35 cellular contexts compared by ENCODE assay signal in genomic region chr2:47918043-47918442, GRCh38.
"Had no signal": no experiment of that assay in that cellular context is flagged by ENCODE, and none has a peak within 500 bp of the region (broad histone marks: within the 10 kb centered on the region; RNA-seq: fewer than 3 reads in every experiment).

No MANE protein-coding gene starts in this region.

- H3K4me1 Mint-ChIP-seq: activated B cell treated with CpG ODN at 0.5 μM for 24 hours; activated CD4-positive, alpha-beta memory T cell treated with anti-CD3 and anti-CD28 coated beads, Interleukin-2, amount 10 ng/mL, durations not matched to agents 7 days and 5 days; activated CD4-positive, alpha-beta T cell treated with anti-CD3 and anti-CD28 coated beads, Interleukin-2, amount 10 ng/mL, durations not matched to agents 24 days and 14 days; activated CD8-positive, alpha-beta memory T cell treated with anti-CD3 and anti-CD28 coated beads, Interleukin-2, amount 10 ng/mL, durations not matched to agents 7 days and 5 days; central memory CD8-positive, alpha-beta T cell had no signal

- H3K27ac ChIP-seq: ascending aorta, cardiac muscle cell, VCaP had no signal

- ATAC-seq: activated CD8-positive, alpha-beta memory T cell treated with anti-CD3 and anti-CD28 coated beads, Interleukin-2, amount 10 ng/mL, durations not matched to agents 7 days and 5 days; activated CD8-positive, alpha-beta T cell treated with anti-CD3 and anti-CD28 coated beads, Interleukin-2, amount 10 ng/mL, durations not matched to agents 7 days and 5 days; activated naive CD8-positive, alpha-beta T cell treated with anti-CD3 and anti-CD28 coated beads, Interleukin-2, amount 50 U/mL, for 24 hours had no signal

- FAIRE-seq: bronchial epithelial cell, TTC549 had no signal

- H3K4me3 ChIP-seq: ascending aorta, cardiac muscle cell had no signal

- H3K9me3 ChIP-seq: ascending aorta had no signal

- H3K27me3 Mint-ChIP-seq: activated B cell treated with CpG ODN at 0.5 μM for 24 hours; activated CD4-positive, alpha-beta memory T cell treated with anti-CD3 and anti-CD28 coated beads, Interleukin-2, amount 10 ng/mL, durations not matched to agents 7 days and 5 days; activated CD4-positive, alpha-beta T cell treated with anti-CD3 and anti-CD28 coated beads, Interleukin-2, amount 10 ng/mL, durations not matched to agents 24 days and 14 days; activated CD8-positive, alpha-beta memory T cell treated with anti-CD3 and anti-CD28 coated beads, Interleukin-2, amount 10 ng/mL, durations not matched to agents 7 days and 5 days; activated naive CD4-positive, alpha-beta T cell treated with anti-CD3 and anti-CD28 coated beads, Interleukin-2, amount 50 U/mL, for 24 hours; activated naive CD8-positive, alpha-beta T cell; activated naive CD8-positive, alpha-beta T cell treated with anti-CD3 and anti-CD28 coated beads, Interleukin-2, amount 50 U/mL, for 24 hours; activated T-cell treated with anti-CD3 and anti-CD28 coated beads, Interleukin-2, amount 50 U/mL, for 24 hours; brain; central memory CD8-positive, alpha-beta T cell had no signal

- H3K4me1 ChIP-seq: ascending aorta had no signal

- H3K9me3 Mint-ChIP-seq: activated B cell treated with CpG ODN at 0.5 μM for 24 hours; activated CD4-positive, alpha-beta memory T cell treated with anti-CD3 and anti-CD28 coated beads, Interleukin-2, amount 10 ng/mL, durations not matched to agents 7 days and 5 days; activated CD4-positive, alpha-beta T cell treated with anti-CD3 and anti-CD28 coated beads, Interleukin-2, amount 10 ng/mL, durations not matched to agents 24 days and 14 days; activated naive CD4-positive, alpha-beta T cell treated with anti-CD3 and anti-CD28 coated beads, Interleukin-2, amount 10 ng/mL, durations not matched to agents 7 days and 5 days; activated naive CD4-positive, alpha-beta T cell treated with anti-CD3 and anti-CD28 coated beads, Interleukin-2, amount 50 U/mL, for 24 hours; activated naive CD8-positive, alpha-beta T cell treated with anti-CD3 and anti-CD28 coated beads, Interleukin-2, amount 10 ng/mL, durations not matched to agents 7 days and 5 days; activated naive CD8-positive, alpha-beta T cell treated with anti-CD3 and anti-CD28 coated beads, Interleukin-2, amount 50 U/mL, for 24 hours; activated T-cell treated with anti-CD3 and anti-CD28 coated beads, Interleukin-2, amount 50 U/mL, for 24 hours; activated T-helper 2 cell treated with anti-CD3 and anti-CD28 coated beads, Interferon-gamma antibody, Interleukin-2, Interleukin-4, amounts not matched to agents 10 μg/mL and 5 μg/mL and 100 μg/mL, durations not matched to agents 14 hours and 24 hours and 36 hours; brain; central memory CD8-positive, alpha-beta T cell; T-helper 1 cell treated with Interleukin-12 subunit alpha and Interleukin-12 subunit beta and Interleukin-4 antibody, amounts not matched to agents 30 μg/mL and 1 μg/mL, for 36 hours; T-helper 2 cell treated with Interferon-gamma antibody and Interleukin-4, amounts not matched to agents 5 μg/mL and 100 μg/mL, for 36 hours had no signal

- H3K27ac Mint-ChIP-seq: activated B cell treated with CpG ODN at 0.5 μM for 24 hours; activated CD4-positive, alpha-beta memory T cell treated with anti-CD3 and anti-CD28 coated beads, Interleukin-2, amount 10 ng/mL, durations not matched to agents 7 days and 5 days; activated CD4-positive, alpha-beta T cell treated with anti-CD3 and anti-CD28 coated beads, Interleukin-2, amount 10 ng/mL, durations not matched to agents 24 days and 14 days; activated CD8-positive, alpha-beta memory T cell treated with anti-CD3 and anti-CD28 coated beads, Interleukin-2, amount 10 ng/mL, durations not matched to agents 7 days and 5 days; activated CD8-positive, alpha-beta T cell treated with anti-CD3 and anti-CD28 coated beads, Interleukin-2, amount 10 ng/mL, durations not matched to agents 7 days and 5 days; activated naive CD4-positive, alpha-beta T cell treated with anti-CD3 and anti-CD28 coated beads, Interleukin-2, amount 10 ng/mL, durations not matched to agents 7 days and 5 days; activated naive CD4-positive, alpha-beta T cell treated with anti-CD3 and anti-CD28 coated beads, Interleukin-2, amount 50 U/mL, for 24 hours; activated naive CD8-positive, alpha-beta T cell; activated naive CD8-positive, alpha-beta T cell treated with anti-CD3 and anti-CD28 coated beads, Interleukin-2, amount 10 ng/mL, durations not matched to agents 7 days and 5 days; activated naive CD8-positive, alpha-beta T cell treated with anti-CD3 and anti-CD28 coated beads, Interleukin-2, amount 50 U/mL, for 24 hours; activated T-cell treated with anti-CD3 and anti-CD28 coated beads, Interleukin-2, amount 50 U/mL, for 24 hours; activated T-helper 2 cell treated with anti-CD3 and anti-CD28 coated beads, Interferon-gamma antibody, Interleukin-2, Interleukin-4, amounts not matched to agents 10 μg/mL and 5 μg/mL and 100 μg/mL, durations not matched to agents 14 hours and 24 hours and 36 hours; brain; T-helper 1 cell treated with Interleukin-12 subunit alpha and Interleukin-12 subunit beta and Interleukin-4 antibody, amounts not matched to agents 30 μg/mL and 1 μg/mL, for 36 hours; T-helper 2 cell treated with Interferon-gamma antibody and Interleukin-4, amounts not matched to agents 5 μg/mL and 100 μg/mL, for 36 hours had no signal

- H3K36me3 Mint-ChIP-seq: activated CD8-positive, alpha-beta memory T cell treated with anti-CD3 and anti-CD28 coated beads, Interleukin-2, amount 10 ng/mL, durations not matched to agents 7 days and 5 days; activated naive CD4-positive, alpha-beta T cell treated with anti-CD3 and anti-CD28 coated beads, Interleukin-2, amount 10 ng/mL, durations not matched to agents 7 days and 5 days; activated naive CD8-positive, alpha-beta T cell; brain had no signal

- H3K4me3 Mint-ChIP-seq: activated B cell treated with CpG ODN at 0.5 μM for 24 hours; activated CD4-positive, alpha-beta memory T cell treated with anti-CD3 and anti-CD28 coated beads, Interleukin-2, amount 10 ng/mL, durations not matched to agents 7 days and 5 days; activated CD4-positive, alpha-beta T cell treated with anti-CD3 and anti-CD28 coated beads, Interleukin-2, amount 10 ng/mL, durations not matched to agents 24 days and 14 days; activated CD8-positive, alpha-beta memory T cell treated with anti-CD3 and anti-CD28 coated beads, Interleukin-2, amount 10 ng/mL, durations not matched to agents 7 days and 5 days; activated CD8-positive, alpha-beta T cell treated with anti-CD3 and anti-CD28 coated beads, Interleukin-2, amount 10 ng/mL, durations not matched to agents 7 days and 5 days; activated naive CD4-positive, alpha-beta T cell treated with anti-CD3 and anti-CD28 coated beads, Interleukin-2, amount 10 ng/mL, durations not matched to agents 7 days and 5 days; activated naive CD4-positive, alpha-beta T cell treated with anti-CD3 and anti-CD28 coated beads, Interleukin-2, amount 50 U/mL, for 24 hours; activated naive CD8-positive, alpha-beta T cell; activated naive CD8-positive, alpha-beta T cell treated with anti-CD3 and anti-CD28 coated beads, Interleukin-2, amount 10 ng/mL, durations not matched to agents 7 days and 5 days; activated naive CD8-positive, alpha-beta T cell treated with anti-CD3 and anti-CD28 coated beads, Interleukin-2, amount 50 U/mL, for 24 hours; activated T-cell treated with anti-CD3 and anti-CD28 coated beads, Interleukin-2, amount 50 U/mL, for 24 hours; brain; central memory CD8-positive, alpha-beta T cell; T-helper 1 cell treated with Interleukin-12 subunit alpha and Interleukin-12 subunit beta and Interleukin-4 antibody, amounts not matched to agents 30 μg/mL and 1 μg/mL, for 36 hours; T-helper 2 cell treated with Interferon-gamma antibody and Interleukin-4, amounts not matched to agents 5 μg/mL and 100 μg/mL, for 36 hours had no signal

- DNase-seq: activated B cell treated with CpG ODN at 0.5 μM for 24 hours; activated CD4-positive, alpha-beta memory T cell treated with anti-CD3 and anti-CD28 coated beads, Interleukin-2, amount 10 ng/mL, durations not matched to agents 7 days and 5 days; activated CD4-positive, alpha-beta T cell treated with anti-CD3 and anti-CD28 coated beads for 4 hours; activated CD4-positive, alpha-beta T cell treated with anti-CD3 and anti-CD28 coated beads, Interleukin-2, amount 10 ng/mL, durations not matched to agents 24 days and 14 days; activated CD4-positive, alpha-beta T cell treated with anti-CD3 and anti-CD28 coated beads, Interleukin-2, amount 50 U/mL, for 48 hours; activated CD4-positive, CD25-positive, alpha-beta regulatory T cell treated with anti-CD3 and anti-CD28 coated beads, Interleukin-2, amount 50 U/mL, for 72 hours; activated CD8-positive, alpha-beta memory T cell treated with anti-CD3 and anti-CD28 coated beads for 24 hours; activated CD8-positive, alpha-beta memory T cell treated with anti-CD3 and anti-CD28 coated beads, Interleukin-2, amount 10 ng/mL, durations not matched to agents 7 days and 5 days; activated CD8-positive, alpha-beta memory T cell treated with anti-CD3 and anti-CD28 coated beads, Interleukin-2, amount 50 U/mL, for 48 hours; activated CD8-positive, alpha-beta T cell treated with anti-CD3 and anti-CD28 coated beads, Interleukin-2, amount 10 ng/mL, durations not matched to agents 7 days and 5 days; activated effector memory CD4-positive, alpha-beta T cell treated with Interleukin-2 at 50 U/mL for 16 hours; activated gamma-delta T cell; activated naive CD4-positive, alpha-beta T cell treated with anti-CD3 and anti-CD28 coated beads, Interleukin-2, amount 10 ng/mL, durations not matched to agents 7 days and 5 days; activated naive CD4-positive, alpha-beta T cell treated with Interleukin-2 at 50 U/mL for 16 hours; activated naive CD8-positive, alpha-beta T cell treated with anti-CD3 and anti-CD28 coated beads, Interleukin-2, amount 10 ng/mL, durations not matched to agents 7 days and 5 days; activated naive CD8-positive, alpha-beta T cell treated with anti-CD3 and anti-CD28 coated beads, Interleukin-2, amount 50 U/mL, for 24 hours; activated T-cell treated with anti-CD3 and anti-CD28 coated beads, Interleukin-2, amount 50 U/mL, for 24 hours; activated T-cell treated with anti-CD3 and anti-CD28 coated beads, Interleukin-2, amount 50 U/mL, for 48 hours; amygdala; anterior cingulate cortex; caudate nucleus; cerebellar nuclear complex; T-helper 9 cell had no signal
